19 cellular contexts compared by ENCODE assay signal in genomic region chr11:44469412-44469811, GRCh38.
DNase-seq lines count a peak whose midpoint lies in the region; ATAC-seq and TF ChIP-seq lines count a peak whose summit lies in the region.
"Had no signal": no experiment of that assay in that cellular context is flagged by ENCODE, and none has a peak within 500 bp of the region (broad histone marks: within the 10 kb centered on the region; RNA-seq: fewer than 3 reads in every experiment).

No MANE protein-coding gene starts in this region.

- H3K27me3 Mint-ChIP-seq in stimulated activated naive CD8-positive, alpha-beta T cell treated with anti-CD3 and anti-CD28 coated beads, Interleukin-15, amount 100 ng/mL, for 72 hours = peaks cover 37% of the 10 kb centered on the region

- H3K14ac ChIP-seq in neuronal stem cell (ENCODE audit: low read length) = no peak overlapping the region

- H3K4me1 ChIP-seq in HEK293 (ENCODE audit: control insufficient read depth, insufficient read depth, low read length) = no peaks in the 10 kb centered on the region
- no peaks in the 10 kb centered on the region for H3K4me1 ChIP-seq in body of pancreas
- peaks cover 0 to 10% of the 10 kb centered on the region in 2 donors for H3K4me1 ChIP-seq in neuronal stem cell (ENCODE audit: control insufficient read depth in 2 of 2, insufficient read depth in 1 of 2, low read depth in 1 of 2, low read length in 2 of 2)
- H3K4me1 ChIP-seq: BLaER1 treated with 17β-estradiol and CSF1 and Interleukin-3, amounts not matched to agents 10 nM and 100 nM; HAP-1 had no signal

- no peak for TF ChIP-seq POLR2A in body of pancreas (IDR thresholded peaks at IDR 0.05)

- H4K91ac ChIP-seq in neuronal stem cell (ENCODE audit: low read depth, low read length, poor library complexity) = no peak overlapping the region

- H3K27me3 ChIP-seq in body of pancreas (no peaks in the 10 kb centered on the region), neuronal stem cell (ENCODE audit: control insufficient read depth in 3 of 3, insufficient read depth in 3 of 3, low read depth in 1 of 3, low read length in 3 of 3) (peaks cover 0 to under 1% (median 0%) of the 10 kb centered on the region in 3 experiments)
- H3K27me3 ChIP-seq: BLaER1 treated with 17β-estradiol and CSF1 and Interleukin-3, amounts not matched to agents 10 nM and 100 nM had no signal

- peak overlapping the region; percentile 21 for H2AK5ac ChIP-seq in neuronal stem cell (ENCODE audit: low read depth, low read length)

- no peak overlapping the region for H2BK5ac ChIP-seq in neuronal stem cell (ENCODE audit: low read length)

- no peak overlapping the region for H3K27ac Mint-ChIP-seq in stimulated activated naive CD8-positive, alpha-beta T cell treated with anti-CD3 and anti-CD28 coated beads, Interleukin-15, amount 100 ng/mL, for 72 hours
- H3K27ac Mint-ChIP-seq: B cell; CD8-positive, alpha-beta T cell; HFFc6 had no signal

- no peak overlapping the region for H2AFZ ChIP-seq in neuronal stem cell (ENCODE audit: low read length)

- peak in 2 of 4 donors; percentile 22 to 28 for DNase-seq in body of pancreas
- DNase-seq in left lobe of liver (ENCODE audit: low spot score) = no peak
- no peak for DNase-seq in neuronal stem cell (ENCODE audit: low spot score)
- no peak for DNase-seq in stimulated activated naive CD8-positive, alpha-beta T cell treated with anti-CD3 and anti-CD28 coated beads, Interleukin-15, amount 100 ng/mL, for 72 hours
- DNase-seq in NCI-H1436 treated with DMSO at 0.1 percent for 48 hours (lab: John Stamatoyannopoulos, UW) = no peak
- no peak for DNase-seq in NCI-H1417 treated with DMSO at 0.1 percent for 48 hours (lab: John Stamatoyannopoulos, UW)
- DNase-seq: 8988T; Calu3; CD8-positive, alpha-beta T cell; DMS53; DND-41; EL; HFFc6 had no signal

- H3K4me3 Mint-ChIP-seq in stimulated activated naive CD8-positive, alpha-beta T cell treated with anti-CD3 and anti-CD28 coated beads, Interleukin-15, amount 100 ng/mL, for 72 hours = no peak overlapping the region
- H3K4me3 Mint-ChIP-seq: B cell; CD8-positive, alpha-beta T cell; HFFc6 had no signal

- no peak overlapping the region for H3K9ac ChIP-seq in neuronal stem cell (ENCODE audit: low read depth, low read length, poor library complexity)
- H3K9ac ChIP-seq: BLaER1 treated with 17β-estradiol and CSF1 and Interleukin-3, amounts not matched to agents 10 nM and 100 nM had no signal

- H3K4me3 ChIP-seq in HEK293 (ENCODE audit: low read depth, low read length) = no peak overlapping the region
- H3K4me3 ChIP-seq in body of pancreas = no peak overlapping the region
- no peak overlapping the region for H3K4me3 ChIP-seq in neuronal stem cell (ENCODE audit: low read length in 2 of 2)
- H3K4me3 ChIP-seq: BLaER1 treated with 17β-estradiol and CSF1 and Interleukin-3, amounts not matched to agents 10 nM and 100 nM; GM12878; HAP-1 had no signal

- H3K79me1 ChIP-seq in neuronal stem cell (ENCODE audit: low read depth, low read length) = peaks cover 1% of the 10 kb centered on the region

- no peak overlapping the region for H3K27ac ChIP-seq in HEK293 (ENCODE audit: extremely low read depth, low read depth, low read length)
- no peak overlapping the region for H3K27ac ChIP-seq in body of pancreas
- H3K27ac ChIP-seq in neuronal stem cell (replicated peaks; ENCODE audit: low read length) = no peak overlapping the region
- H3K27ac ChIP-seq: BLaER1 treated with 17β-estradiol and CSF1 and Interleukin-3, amounts not matched to agents 10 nM and 100 nM had no signal

- H3K23ac ChIP-seq in neuronal stem cell (ENCODE audit: low read depth, low read length, poor library complexity) = no peak overlapping the region

- ATAC-seq in body of pancreas (peak; percentile 47), left lobe of liver (peak; percentile 81), GM21737 (IDR thresholded peaks at IDR 0.05; ENCODE audit: unreplicated experiment) (no peak)
- ATAC-seq in stimulated activated naive CD8-positive, alpha-beta T cell treated with anti-CD3 and anti-CD28 coated beads, Interleukin-15, amount 100 ng/mL, for 72 hours = no peak
- ATAC-seq: CD8-positive, alpha-beta T cell; GM12878 had no signal

- H3K36me3 ChIP-seq in HEK293 (ENCODE audit: control insufficient read depth in 2 of 2, insufficient read depth in 1 of 2, low read length in 2 of 2) (no peaks in the 10 kb centered on the region), body of pancreas (replicated peaks in 1 of 2; ENCODE audit: insufficient read depth in 1 of 2, low read depth in 2 of 2) (no peaks in the 10 kb centered on the region), neuronal stem cell (replicated peaks in 1 of 2; ENCODE audit: control insufficient read depth in 2 of 2, insufficient read depth in 2 of 2, low read length in 2 of 2) (no peaks in the 10 kb centered on the region)
- H3K36me3 ChIP-seq: BLaER1 treated with 17β-estradiol and CSF1 and Interleukin-3, amounts not matched to agents 10 nM and 100 nM; HAP-1 had no signal

- H3K9me3 ChIP-seq in HEK293 (ENCODE audit: control insufficient read depth, insufficient read depth, low read depth, low read length) (no peaks in the 10 kb centered on the region), body of pancreas (no peaks in the 10 kb centered on the region), neuronal stem cell (replicated peaks in 1 of 2; ENCODE audit: control insufficient read depth in 2 of 2, insufficient read depth in 1 of 2, low read depth in 1 of 2, low read length in 2 of 2) (peaks cover 0 to 6% of the 10 kb centered on the region in 2 donors)
- H3K9me3 ChIP-seq: HAP-1 had no signal

- POLR2A ChIA-PET in HEK293 (lab: Yijun Ruan, JAX) = interaction anchor here (0.6 kb wide), 1 partner anchor 463 kb away, joined by 5 read pairs; no protein-coding TSS in a partner anchor

- intact Hi-C loops in body of pancreas (cut with DNase I) = no loop called here

- H3K4me1 Mint-ChIP-seq in stimulated activated naive CD8-positive, alpha-beta T cell treated with anti-CD3 and anti-CD28 coated beads, Interleukin-15, amount 100 ng/mL, for 72 hours = no peaks in the 10 kb centered on the region
- H3K4me1 Mint-ChIP-seq: B cell had no signal

- no peak for TF ChIP-seq CTCF in HEK293 (tag by site-specific recombination; IDR thresholded peaks at IDR 0.05)
- TF ChIP-seq CTCF in body of pancreas (IDR thresholded peaks at IDR 0.05) = no peak

- no peak overlapping the region for H2BK15ac ChIP-seq in neuronal stem cell (ENCODE audit: low read length)

- WGBS in body of pancreas, 2 donors = 30 to 51% methylated on average over 6 of the region's 6 CpGs
- WGBS in neuronal stem cell (ENCODE audit: extremely low coverage in 2 of 2, insufficient read length in 2 of 2, insufficient replicate concordance in 1 of 2), 2 donors = no CpG with 5 or more reads among the region's 6 CpGs

- H2BK120ac ChIP-seq in neuronal stem cell (ENCODE audit: low read depth, low read length) = no peak overlapping the region

- H3K4me2 ChIP-seq in neuronal stem cell (ENCODE audit: insufficient read depth, low read length, poor library complexity, severe bottlenecking) = no peak overlapping the region
- H3K4me2 ChIP-seq: BLaER1 treated with 17β-estradiol and CSF1 and Interleukin-3, amounts not matched to agents 10 nM and 100 nM had no signal

- H3K18ac ChIP-seq in neuronal stem cell (ENCODE audit: low read length) = peak overlapping the region; percentile 23

- CTCF ChIA-PET in HEK293 (lab: Yijun Ruan, JAX) = interaction anchor here (0.7 to 1.2 kb wide), 2 partner anchors 11 to 99 kb away, joined by 3 to 4 read pairs; no protein-coding TSS in a partner anchor

- no peak overlapping the region for H2BK12ac ChIP-seq in neuronal stem cell (ENCODE audit: low read length)

- H4K8ac ChIP-seq in neuronal stem cell (ENCODE audit: low read depth, low read length) = no peak overlapping the region

- peaks cover 7 to 23% of the 10 kb centered on the region in 2 donors for H3K9me3 Mint-ChIP-seq in stimulated activated naive CD8-positive, alpha-beta T cell treated with anti-CD3 and anti-CD28 coated beads, Interleukin-15, amount 100 ng/mL, for 72 hours

- no peak overlapping the region for H3K4ac ChIP-seq in neuronal stem cell (ENCODE audit: low read length)

TF ChIP-seq in HEK293, 187 proteins besides CTCF, POLR2A, EP300 and RAD21:
- TF ChIP-seq ZIC2 (tag by site-specific recombination; IDR thresholded peaks at IDR 0.05) (peak; percentile 13; the same call in 1 of the 2 replicates), ZNF175 (tag by site-specific recombination; IDR thresholded peaks at IDR 0.05) (no peak)

Comparison
In these comparisons a context has a peak if more than half of its experiments do, and no peak if none do; other contexts are left out.
1. ATAC-seq: peak in body of pancreas (single experiment) and left lobe of liver (single experiment); none in stimulated activated naive CD8-positive, alpha-beta T cell treated with anti-CD3 and anti-CD28 coated beads, Interleukin-15, amount 100 ng/mL, for 72 hours (single experiment) and GM21737 (single experiment).